In genomic region chr2:112740522-112740921, GRCh38 we compare ENCODE assay signal across 2 cellular contexts.
A peak's percentile ranks its signal among the peaks of the same experiment; 100 is the strongest.
TF ChIP-seq lines count a peak whose summit lies in the region.

No MANE protein-coding gene starts in this region.

TF ChIP-seq in HEK293, 187 proteins besides CTCF, POLR2A, EP300 and RAD21:
- peak; percentile 21; the same call in 1 of the 2 replicates for TF ChIP-seq PRDM10 (tag by site-specific recombination; IDR thresholded peaks at IDR 0.05)
- TF ChIP-seq ZNF121 (tag by site-specific recombination; IDR thresholded peaks at IDR 0.05), result no peak

TF ChIP-seq in K562, 482 proteins besides CTCF, POLR2A, EP300 and RAD21:
- TF ChIP-seq ATF7 (IDR thresholded peaks at IDR 0.05) (peak; percentile 39; the same call in 1 of the 2 replicates), ARID1B (IDR thresholded peaks at IDR 0.05) (0 out of 2 replicates have a peak, but pooled peaks have one; percentile 21), PRDM10 (IDR thresholded peaks at IDR 0.05; ENCODE audit: partially characterized antibody) (peak; percentile 94), KAT8 (IDR thresholded peaks at IDR 0.05; ENCODE audit: low read depth) (no peak)
